8 cellular contexts compared by ENCODE assay signal in genomic region chr22:50326225-50326958, GRCh38. TPM values are rescaled to one million over a fixed set of nuclear protein-coding genes. Genes with fewer than 3 reads are reported as not detected.
DNase-seq lines count a peak whose midpoint lies in the region; ATAC-seq and TF ChIP-seq lines count a peak whose summit lies in the region.

No MANE protein-coding gene starts in this region.

- ATAC-seq in activated B cell treated with CpG ODN at 0.5 μM for 24 hours (ENCODE audit: low read depth), result no peak
- no peak for ATAC-seq in HG02798 (IDR thresholded peaks at IDR 0.05; ENCODE audit: poor library complexity, unreplicated experiment)
- ATAC-seq in HG02885 (IDR thresholded peaks at IDR 0.05; ENCODE audit: poor library complexity, unreplicated experiment), result no peak

- peak overlapping the region; percentile 84 for H3K4me3 Mint-ChIP-seq in T-helper 2 cell treated with Interferon-gamma antibody and Interleukin-4, amounts not matched to agents 5 μg/mL and 100 μg/mL, for 36 hours
- peak overlapping the region; percentile 79 for H3K4me3 Mint-ChIP-seq in activated B cell treated with CpG ODN at 0.5 μM for 24 hours

- no peak for TF ChIP-seq POLR2A in stomach (IDR thresholded peaks at IDR 0.05)

- 12 to 14% (median 14%) methylated on average over 40 to 57 of the region's 57 CpGs for WGBS in stomach, 5 donors

- no peak for TF ChIP-seq EP300 in stomach (IDR thresholded peaks at IDR 0.05)

- intact Hi-C loops in activated B cell treated with CpG ODN at 0.5 μM for 24 hours (cut with micrococcal nuclease), result loop anchor here (2.0 kb wide), 2 partner anchors 24 to 294 kb away; no protein-coding TSS in a partner anchor
- intact Hi-C loops in stomach (cut with DNase I; ENCODE audit: low total_unique reads), result no loop called here

- CTCF ChIA-PET in activated B cell treated with CpG ODN at 0.5 μM for 24 hours (lab: Charles Lee), result interaction anchor here (0.7 to 3.5 kb wide), 9 partner anchors 11 to 84 kb away, joined by 4 to 28 read pairs (median 5); partner anchors contain the start of genes HDAC10, PLXNB2 and TUBGCP6

- peak overlapping the region; percentile 70 for H3K27ac Mint-ChIP-seq in T-helper 2 cell treated with Interferon-gamma antibody and Interleukin-4, amounts not matched to agents 5 μg/mL and 100 μg/mL, for 36 hours
- H3K27ac Mint-ChIP-seq in activated B cell treated with CpG ODN at 0.5 μM for 24 hours, result peak overlapping the region; percentile 16

- no peaks in the 10 kb centered on the region for H3K36me3 ChIP-seq in iPS-20b (ENCODE audit: insufficient read depth, low read depth, low read length)
- no peaks in the 10 kb centered on the region for H3K36me3 ChIP-seq in stomach

- POLR2A ChIA-PET in activated B cell treated with CpG ODN at 0.5 μM for 24 hours (lab: Charles Lee), result interaction anchor here (0.6 to 3.0 kb wide), 10 partner anchors 11 to 294 kb away, joined by 3 to 23 read pairs (median 6); partner anchors contain the start of genes LMF2, NCAPH2 and PLXNB2

- H3K4me3 ChIP-seq in iPS-20b (ENCODE audit: low read length) (peak overlapping the region; percentile 66), stomach (peak overlapping the region; percentile 72 to 95 (median 88))

- H3K4me1 Mint-ChIP-seq in T-helper 2 cell treated with Interferon-gamma antibody and Interleukin-4, amounts not matched to agents 5 μg/mL and 100 μg/mL, for 36 hours (ENCODE audit: low read depth), result peaks cover 5% of the 10 kb centered on the region
- peaks cover 20% of the 10 kb centered on the region for H3K4me1 Mint-ChIP-seq in activated B cell treated with CpG ODN at 0.5 μM for 24 hours

- H3K36me3 Mint-ChIP-seq in T-helper 2 cell treated with Interferon-gamma antibody and Interleukin-4, amounts not matched to agents 5 μg/mL and 100 μg/mL, for 36 hours (ENCODE audit: low read depth), result no peaks in the 10 kb centered on the region
- H3K36me3 Mint-ChIP-seq in activated B cell treated with CpG ODN at 0.5 μM for 24 hours (ENCODE audit: low read depth), result no peaks in the 10 kb centered on the region

- peaks cover 20% of the 10 kb centered on the region for H3K27me3 Mint-ChIP-seq in T-helper 2 cell treated with Interferon-gamma antibody and Interleukin-4, amounts not matched to agents 5 μg/mL and 100 μg/mL, for 36 hours (ENCODE audit: low read depth)
- H3K27me3 Mint-ChIP-seq in activated B cell treated with CpG ODN at 0.5 μM for 24 hours, result peaks cover 3% of the 10 kb centered on the region

- no peak for TF ChIP-seq CTCF in activated B cell treated with CpG ODN at 0.5 μM for 24 hours (IDR thresholded peaks at IDR 0.05)
- no peak for TF ChIP-seq CTCF in stomach (IDR thresholded peaks at IDR 0.05)

- H3K27ac ChIP-seq in iPS-20b (ENCODE audit: low read length) (no peak overlapping the region), stomach (peak overlapping the region in 4 of 5 donors; percentile 60 to 98 (median 78))

- H3K27me3 ChIP-seq in iPS-20b (ENCODE audit: insufficient read depth, low read length), result peaks cover 29% of the 10 kb centered on the region
- no peaks in the 10 kb centered on the region for H3K27me3 ChIP-seq in stomach

- no peaks in the 10 kb centered on the region for H3K9me3 Mint-ChIP-seq in T-helper 2 cell treated with Interferon-gamma antibody and Interleukin-4, amounts not matched to agents 5 μg/mL and 100 μg/mL, for 36 hours
- no peaks in the 10 kb centered on the region for H3K9me3 Mint-ChIP-seq in activated B cell treated with CpG ODN at 0.5 μM for 24 hours

- no peaks in the 10 kb centered on the region for H3K4me1 ChIP-seq in iPS-20b (ENCODE audit: insufficient read depth, low read length)
- H3K4me1 ChIP-seq in stomach, result peaks cover 13 to 33% (median 20%) of the 10 kb centered on the region in 4 donors

- DNase-seq in T-helper 2 cell treated with Interferon-gamma antibody and Interleukin-4, amounts not matched to agents 5 μg/mL and 100 μg/mL, for 36 hours (ENCODE audit: low spot score), result no peak
- DNase-seq in T-helper 2 cell (no peak), activated B cell treated with CpG ODN at 0.5 μM for 24 hours (no peak), stomach (no peak), NCI-H2196 (lab: John Stamatoyannopoulos, UW; ENCODE audit: unreplicated experiment) (no peak)

- peak overlapping the region; percentile 29; the same call in 1 of the 2 replicates for H3K9ac ChIP-seq in iPS-20b (ENCODE audit: low read depth, low read length)

- H3K9me3 ChIP-seq in iPS-20b (ENCODE audit: insufficient read depth, low read depth, low read length) (no peaks in the 10 kb centered on the region), stomach (no peaks in the 10 kb centered on the region)

RNA-seq across cellular contexts. Expression of gene DENND6B, which starts 0.4 kb away (rescaled TPM):
- total RNA-seq in activated B cell treated with CpG ODN at 0.5 μM for 24 hours, result 3.2 and 5.2 TPM in 2 replicates
- total RNA-seq in stomach, result 10 to 100 TPM in 2 of 5 donors, 1 to 10 TPM in 3; 2.2 to 13.4 (median 2.5) TPM
- polyA plus RNA-seq in stomach, result 1 to 10 TPM; 2.0 to 7.6 (median 5.5) TPM

RNA-seq across cellular contexts. Expression of gene PPP6R2, which starts 16.7 kb away (rescaled TPM):
- 64.0 and 77.3 TPM in 2 replicates for total RNA-seq in activated B cell treated with CpG ODN at 0.5 μM for 24 hours
- total RNA-seq in stomach, result 100 to 1,000 TPM in 3 of 5 donors, 10 to 100 TPM in 2; 54.9 to 243 (median 151) TPM
- polyA plus RNA-seq in stomach, result 10 to 100 TPM; 24.4 to 36.5 (median 28.7) TPM

RNA-seq across cellular contexts. Expression of gene PLXNB2, which starts 18.9 kb away (rescaled TPM):
- total RNA-seq in activated B cell treated with CpG ODN at 0.5 μM for 24 hours, result 18.6 and 20.6 TPM in 2 replicates
- total RNA-seq in stomach, result 100 to 1,000 TPM; 105 to 648 (median 400) TPM
- 100 to 1,000 TPM in 2 of 3 donors, 10 to 100 TPM in 1; 50.3 to 197 (median 147) TPM for polyA plus RNA-seq in stomach

RNA-seq across cellular contexts. Expression of gene MAPK11, which starts 56.2 kb away (rescaled TPM):
- total RNA-seq in activated B cell treated with CpG ODN at 0.5 μM for 24 hours, result 10.7 and 11.3 TPM in 2 replicates
- total RNA-seq in stomach, result 10 to 100 TPM in 1 of 5 donors, 1 to 10 TPM in 2, under 1 TPM in 1, not detected in 1; 0.29 to 10.1 (median 5.7) TPM
- polyA plus RNA-seq in stomach, result 10 to 100 TPM in 2 of 3 donors, 1 to 10 TPM in 1; 8.5 to 13.6 (median 12.3) TPM
